ENCODE assay signal across 24 cellular contexts in genomic region chr1:61173118-61173517, GRCh38.
A peak's percentile ranks its signal among the peaks of the same experiment; 100 is the strongest.
DNase-seq lines count a peak whose midpoint lies in the region; ATAC-seq and TF ChIP-seq lines count a peak whose summit lies in the region.
"Had no signal": no experiment of that assay in that cellular context is flagged by ENCODE, and none has a peak within 500 bp of the region (broad histone marks: within the 10 kb centered on the region; RNA-seq: fewer than 3 reads in every experiment).

No MANE protein-coding gene starts in this region.

- H3K36me3 ChIP-seq in right atrium auricular region (no peaks in the 10 kb centered on the region), sigmoid colon (no peaks in the 10 kb centered on the region)
- H3K36me3 ChIP-seq: neutrophil, SJCRH30 had no signal

- WGBS in sigmoid colon, 2 donors: 88 to 93% methylated on average over 6 of the region's 6 CpGs

- no peak for TF ChIP-seq EP300 in sigmoid colon (IDR thresholded peaks at IDR 0.05)

- no peak for TF ChIP-seq POLR2A in sigmoid colon (IDR thresholded peaks at IDR 0.05)

- H3K27me3 ChIP-seq in right atrium auricular region (no peaks in the 10 kb centered on the region), sigmoid colon (no peaks in the 10 kb centered on the region), dorsolateral prefrontal cortex (no peaks in the 10 kb centered on the region)
- H3K27me3 ChIP-seq: neutrophil, SJCRH30 had no signal

- intact Hi-C loops in Right ventricle myocardium inferior (cut with DNase I): no loop called here
- intact Hi-C loops in cardiac septum (cut with DNase I): no loop called here
- intact Hi-C loops in sigmoid colon (cut with DNase I): no loop called here
- intact Hi-C loops in dorsolateral prefrontal cortex (cut with DNase I): no loop called here

- H3K27ac ChIP-seq in right atrium auricular region (peak overlapping the region in 1 of 2 donors; percentile 60), sigmoid colon (peak overlapping the region; percentile 64 to 76 (median 70)), dorsolateral prefrontal cortex (peak overlapping the region in 26 of 59 donors; percentile 1 to 71 (median 42))
- H3K27ac ChIP-seq: 22Rv1, neutrophil, SJCRH30 had no signal

- H3K4me1 ChIP-seq in right atrium auricular region (peaks cover 0 to 72% of the 10 kb centered on the region in 2 donors), sigmoid colon (peaks cover 0 to 92% (median 79%) of the 10 kb centered on the region in 4 donors)

- H3K9me3 ChIP-seq in right atrium auricular region: no peaks in the 10 kb centered on the region
- no peaks in the 10 kb centered on the region for H3K9me3 ChIP-seq in sigmoid colon
- H3K9me3 ChIP-seq: neutrophil, SJCRH30 had no signal

- no peak overlapping the region for H3K4me3 ChIP-seq in right atrium auricular region
- H3K4me3 ChIP-seq in sigmoid colon: no peak overlapping the region
- H3K4me3 ChIP-seq in dorsolateral prefrontal cortex: no peak overlapping the region
- H3K4me3 ChIP-seq: SJCRH30 had no signal

- TF ChIP-seq CTCF in right atrium auricular region (IDR thresholded peaks at IDR 0.05) (no peak), sigmoid colon (IDR thresholded peaks at IDR 0.05) (no peak), dorsolateral prefrontal cortex (IDR thresholded peaks at IDR 0.05 in 54 of 56, conservative IDR thresholded peaks at IDR 0.05 in 2 of 56; ENCODE audit: low read depth in 1 of 56, partially characterized antibody in 56 of 56) (no peak)

- peak; percentile 69 for DNase-seq in Right ventricle myocardium inferior (ENCODE audit: missing footprints)
- DNase-seq in cardiac septum (ENCODE audit: low spot score): no peak
- peak; percentile 75 for DNase-seq in right atrium auricular region (ENCODE audit: low spot score)
- no peak for DNase-seq in sigmoid colon
- no peak for DNase-seq in dorsolateral prefrontal cortex
- DNase-seq in AML-193 (lab: John Stamatoyannopoulos, UW): no peak
- no peak for DNase-seq in NCI-H748 treated with DMSO at 0.1 percent for 48 hours (lab: John Stamatoyannopoulos, UW)
- DNase-seq: activated CD4-positive, alpha-beta memory T cell treated with anti-CD3 and anti-CD28 coated beads, Interleukin-2, amount 10 ng/mL, durations not matched to agents 7 days and 5 days; activated gamma-delta T cell; activated T-cell treated with anti-CD3 and anti-CD28 coated beads for 4 hours; DMS79 treated with DMSO at 0.1 percent for 48 hours; KG1; NCI-H1436 treated with DMSO at 0.1 percent for 48 hours; NCI-H524; SJCRH30; stimulated activated CD4-positive, alpha-beta T cell treated with anti-CD3 and anti-CD28 coated beads, Interleukin-4, amount 100 ng/mL, for 1 hour; T-cell had no signal

- peak; percentile 65 for ATAC-seq in Right ventricle myocardium inferior
- no peak for ATAC-seq in HG03521 (IDR thresholded peaks at IDR 0.05; ENCODE audit: unreplicated experiment)
- ATAC-seq: activated CD4-positive, CD25-positive, alpha-beta regulatory T cell treated with anti-CD3 and anti-CD28 coated beads, Interleukin-2, amount 50 U/mL, for 24 hours; esophagus mucosa; Panc1; stimulated activated memory B cell treated with anti-CD40 and anti-IgM and Interleukin-4, amounts not matched to agents 10 μg/mL and 1 μg/mL and 100 μg/mL, for 72 hours; T-cell had no signal

Comparison
In these comparisons a context has a peak if more than half of its experiments do, and no peak if none do; other contexts are left out.
1. DNase-seq: peak in Right ventricle myocardium inferior (single experiment) and right atrium auricular region (single experiment); none in cardiac septum (single experiment), sigmoid colon (single experiment), dorsolateral prefrontal cortex (0 of 10), AML-193 (0 of 2) and NCI-H748 treated with DMSO at 0.1 percent for 48 hours (single experiment).